ENCODE assay signal across 3 cellular contexts in the genomic region with DNA sequence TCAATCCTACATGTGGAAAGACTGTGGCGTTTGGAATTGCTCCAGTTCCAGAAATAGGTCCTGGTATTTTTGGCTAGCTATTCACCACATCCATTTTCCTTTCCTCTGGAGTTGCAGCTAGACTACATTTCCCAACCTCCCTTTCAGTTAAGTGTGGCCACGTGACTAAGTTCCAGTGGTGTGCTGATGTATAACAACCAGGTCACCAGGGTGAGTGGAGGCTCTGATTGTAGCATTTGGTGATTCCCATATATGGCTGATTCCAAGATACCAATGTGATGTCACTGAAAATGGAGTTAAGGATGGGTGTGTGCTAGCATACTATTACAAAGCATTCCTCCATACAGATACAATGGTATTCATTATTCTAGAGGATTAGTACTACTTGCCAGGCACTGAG.
A peak's percentile ranks its signal among the peaks of the same experiment; 100 is the strongest.
TF ChIP-seq lines count a peak whose summit lies in the region.

No MANE protein-coding gene starts in this region.

TF ChIP-seq in A549, 52 proteins besides CTCF, POLR2A, EP300 and RAD21:
- TF ChIP-seq EHF (CRISPR knock-in tag; IDR thresholded peaks at IDR 0.05) (no peak), ZC3H11A (IDR thresholded peaks at IDR 0.05) (no peak), RNF2 (IDR thresholded peaks at IDR 0.05; ENCODE audit: borderline replicate concordance, low read depth) (no peak), TP53 (CRISPR knock-in tag; IDR thresholded peaks at IDR 0.05) (no peak)
- TF ChIP-seq, protein P1, sequence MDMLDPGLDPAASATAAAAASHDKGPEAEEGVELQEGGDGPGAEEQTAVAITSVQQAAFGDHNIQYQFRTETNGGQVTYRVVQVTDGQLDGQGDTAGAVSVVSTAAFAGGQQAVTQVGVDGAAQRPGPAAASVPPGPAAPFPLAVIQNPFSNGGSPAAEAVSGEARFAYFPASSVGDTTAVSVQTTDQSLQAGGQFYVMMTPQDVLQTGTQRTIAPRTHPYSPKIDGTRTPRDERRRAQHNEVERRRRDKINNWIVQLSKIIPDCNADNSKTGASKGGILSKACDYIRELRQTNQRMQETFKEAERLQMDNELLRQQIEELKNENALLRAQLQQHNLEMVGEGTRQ (IDR thresholded peaks at IDR 0.05) = peak; percentile 54; the same call in 1 of the 2 replicates

TF ChIP-seq in HCT116, 20 proteins besides CTCF, POLR2A, EP300 and RAD21:
- TF ChIP-seq ZFX (IDR thresholded peaks at IDR 0.05) = no peak
- TF ChIP-seq YY1 (IDR thresholded peaks at IDR 0.05; ENCODE audit: extremely low read depth, insufficient replicate concordance, low read depth, low read length) = no peak
- no peak for TF ChIP-seq EZH2 (IDR thresholded peaks at IDR 0.05)
- peak; percentile 36; the same call in 1 of the 2 replicates for TF ChIP-seq SRF (IDR thresholded peaks at IDR 0.05; ENCODE audit: low read depth)
- TF ChIP-seq TCF7L2 (IDR thresholded peaks at IDR 0.05; ENCODE audit: borderline replicate concordance, extremely low read depth, insufficient read depth, insufficient read length) = no peak
- TF ChIP-seq FOSL1 (IDR thresholded peaks at IDR 0.05; ENCODE audit: low read depth) = no peak
TF ChIP-seq in HCT116: peak in this region for 1.

TF ChIP-seq in GM12878, 131 proteins besides CTCF, POLR2A, EP300 and RAD21:
- TF ChIP-seq, protein P2, sequence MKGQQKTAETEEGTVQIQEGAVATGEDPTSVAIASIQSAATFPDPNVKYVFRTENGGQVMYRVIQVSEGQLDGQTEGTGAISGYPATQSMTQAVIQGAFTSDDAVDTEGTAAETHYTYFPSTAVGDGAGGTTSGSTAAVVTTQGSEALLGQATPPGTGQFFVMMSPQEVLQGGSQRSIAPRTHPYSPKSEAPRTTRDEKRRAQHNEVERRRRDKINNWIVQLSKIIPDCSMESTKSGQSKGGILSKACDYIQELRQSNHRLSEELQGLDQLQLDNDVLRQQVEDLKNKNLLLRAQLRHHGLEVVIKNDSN (IDR thresholded peaks at IDR 0.05; ENCODE audit: borderline replicate concordance, extremely low read length, insufficient read depth, low read depth, low read length) = peak; percentile 32
- TF ChIP-seq TARDBP (IDR thresholded peaks at IDR 0.05; ENCODE audit: borderline replicate concordance) = no peak
- TF ChIP-seq ZSCAN29 (IDR thresholded peaks at IDR 0.05) = no peak
- TF ChIP-seq, protein P3, sequence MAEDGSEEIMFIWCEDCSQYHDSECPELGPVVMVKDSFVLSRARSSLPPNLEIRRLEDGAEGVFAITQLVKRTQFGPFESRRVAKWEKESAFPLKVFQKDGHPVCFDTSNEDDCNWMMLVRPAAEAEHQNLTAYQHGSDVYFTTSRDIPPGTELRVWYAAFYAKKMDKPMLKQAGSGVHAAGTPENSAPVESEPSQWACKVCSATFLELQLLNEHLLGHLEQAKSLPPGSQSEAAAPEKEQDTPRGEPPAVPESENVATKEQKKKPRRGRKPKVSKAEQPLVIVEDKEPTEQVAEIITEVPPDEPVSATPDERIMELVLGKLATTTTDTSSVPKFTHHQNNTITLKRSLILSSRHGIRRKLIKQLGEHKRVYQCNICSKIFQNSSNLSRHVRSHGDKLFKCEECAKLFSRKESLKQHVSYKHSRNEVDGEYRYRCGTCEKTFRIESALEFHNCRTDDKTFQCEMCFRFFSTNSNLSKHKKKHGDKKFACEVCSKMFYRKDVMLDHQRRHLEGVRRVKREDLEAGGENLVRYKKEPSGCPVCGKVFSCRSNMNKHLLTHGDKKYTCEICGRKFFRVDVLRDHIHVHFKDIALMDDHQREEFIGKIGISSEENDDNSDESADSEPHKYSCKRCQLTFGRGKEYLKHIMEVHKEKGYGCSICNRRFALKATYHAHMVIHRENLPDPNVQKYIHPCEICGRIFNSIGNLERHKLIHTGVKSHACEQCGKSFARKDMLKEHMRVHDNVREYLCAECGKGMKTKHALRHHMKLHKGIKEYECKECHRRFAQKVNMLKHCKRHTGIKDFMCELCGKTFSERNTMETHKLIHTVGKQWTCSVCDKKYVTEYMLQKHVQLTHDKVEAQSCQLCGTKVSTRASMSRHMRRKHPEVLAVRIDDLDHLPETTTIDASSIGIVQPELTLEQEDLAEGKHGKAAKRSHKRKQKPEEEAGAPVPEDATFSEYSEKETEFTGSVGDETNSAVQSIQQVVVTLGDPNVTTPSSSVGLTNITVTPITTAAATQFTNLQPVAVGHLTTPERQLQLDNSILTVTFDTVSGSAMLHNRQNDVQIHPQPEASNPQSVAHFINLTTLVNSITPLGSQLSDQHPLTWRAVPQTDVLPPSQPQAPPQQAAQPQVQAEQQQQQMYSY (CRISPR knock-in tag; IDR thresholded peaks at IDR 0.05) = no peak
- TF ChIP-seq, protein P4, sequence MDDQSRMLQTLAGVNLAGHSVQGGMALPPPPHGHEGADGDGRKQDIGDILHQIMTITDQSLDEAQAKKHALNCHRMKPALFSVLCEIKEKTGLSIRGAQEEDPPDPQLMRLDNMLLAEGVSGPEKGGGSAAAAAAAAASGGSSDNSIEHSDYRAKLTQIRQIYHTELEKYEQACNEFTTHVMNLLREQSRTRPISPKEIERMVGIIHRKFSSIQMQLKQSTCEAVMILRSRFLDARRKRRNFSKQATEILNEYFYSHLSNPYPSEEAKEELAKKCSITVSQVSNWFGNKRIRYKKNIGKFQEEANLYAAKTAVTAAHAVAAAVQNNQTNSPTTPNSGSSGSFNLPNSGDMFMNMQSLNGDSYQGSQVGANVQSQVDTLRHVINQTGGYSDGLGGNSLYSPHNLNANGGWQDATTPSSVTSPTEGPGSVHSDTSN (IDR thresholded peaks at IDR 0.05; ENCODE audit: insufficient replicate concordance, low read depth, low read length) = no peak
- TF ChIP-seq CBX3 (IDR thresholded peaks at IDR 0.05; ENCODE audit: borderline replicate concordance, low read depth) = no peak
TF ChIP-seq in GM12878: peak in this region for 1.
